Comparison of ENCODE assay signal across 8 cellular contexts in genomic region chr4:123397276-123398150, GRCh38. TPM values are rescaled to one million over a fixed set of nuclear protein-coding genes. Genes with fewer than 3 reads are reported as not detected.
A peak's percentile ranks its signal among the peaks of the same experiment; 100 is the strongest.
DNase-seq lines count a peak whose midpoint lies in the region; ATAC-seq, FAIRE-seq and TF ChIP-seq lines count a peak whose summit lies in the region.

No MANE protein-coding gene starts in this region.

- H3K27me3 ChIP-seq in iPS-15b (ENCODE audit: control insufficient read depth, insufficient read depth, low read length) = no peaks in the 10 kb centered on the region

- TF ChIP-seq CTCF in CD14-positive monocyte (IDR thresholded peaks at IDR 0.05) = no peak
- no peak for TF ChIP-seq CTCF in GM20000 (IDR thresholded peaks at IDR 0.05; ENCODE audit: extremely low read depth, missing control alignments)
- TF ChIP-seq CTCF in astrocyte of the cerebellum (IDR thresholded peaks at IDR 0.05; ENCODE audit: low read depth, low read length, missing control alignments) = no peak

- FAIRE-seq in HTR-8/SVneo (lab: Jason Lieb, UNC) = peak; percentile 38

- H3K9me3 ChIP-seq in SK-N-MC (ENCODE audit: low read depth, low read length) (no peaks in the 10 kb centered on the region), iPS-15b (ENCODE audit: control insufficient read depth, insufficient read depth, low read length) (no peaks in the 10 kb centered on the region)

- in situ Hi-C loops in astrocyte of the cerebellum (cut with HindIII; ENCODE audit: low sequenced_read_pairs) = loop anchor here (25.0 kb wide), 1 partner anchor 265 kb away; no protein-coding TSS in a partner anchor

- peak overlapping the region; percentile 91 for H3K4me3 ChIP-seq in SK-N-MC
- peak overlapping the region; percentile 73 for H3K4me3 ChIP-seq in astrocyte of the cerebellum (ENCODE audit: low read depth, low read length)
- peak overlapping the region; percentile 75 for H3K4me3 ChIP-seq in iPS-15b (ENCODE audit: low read depth, low read length)
- peak overlapping the region; percentile 65 for H3K4me3 ChIP-seq in skeletal muscle cell (ENCODE audit: low read depth, low read length)

- peak overlapping the region; percentile 49 for H3K9ac ChIP-seq in SK-N-MC (ENCODE audit: insufficient read length)
- H3K9ac ChIP-seq in iPS-15b (ENCODE audit: low read depth, low read length) = peak overlapping the region; percentile 38

- no peak overlapping the region for H3K27ac ChIP-seq in SK-N-MC

- peaks cover 33% of the 10 kb centered on the region for H3K4me1 Mint-ChIP-seq in CD14-positive monocyte

- peaks cover 0 to 12% of the 10 kb centered on the region in 2 donors for H3K36me3 Mint-ChIP-seq in CD14-positive monocyte

- H3K9me3 Mint-ChIP-seq in CD14-positive monocyte = peaks cover 0 to 17% (median 2%) of the 10 kb centered on the region in 7 donors

- intact Hi-C loops in CD14-positive monocyte (cut with micrococcal nuclease) = loop anchor here (5.0 to 10.0 kb wide), 4 partner anchors 47 to 265 kb away; no protein-coding TSS in a partner anchor

- peaks cover 4% of the 10 kb centered on the region for H3K4me1 ChIP-seq in iPS-15b (ENCODE audit: control insufficient read depth, insufficient read depth, low read length)

- H3K27me3 Mint-ChIP-seq in CD14-positive monocyte (ENCODE audit: low read depth in 3 of 3) = peaks cover 34 to 44% (median 35%) of the 10 kb centered on the region in 3 donors

- no peaks in the 10 kb centered on the region for H3K36me3 ChIP-seq in SK-N-MC (ENCODE audit: insufficient read depth, low read length)
- H3K36me3 ChIP-seq in iPS-15b (ENCODE audit: control insufficient read depth, insufficient read depth, low read length) = peaks cover 8% of the 10 kb centered on the region

- DNase-seq in CD14-positive monocyte (ENCODE audit: low spot score) = no peak
- DNase-seq in GM20000 (ENCODE audit: low spot score) = peak; percentile 40
- DNase-seq in HTR-8/SVneo (ENCODE audit: insufficient read length, low spot score) = no peak
- no peak for DNase-seq in SK-N-MC (ENCODE audit: low read depth, low spot score)
- no peak for DNase-seq in astrocyte of the cerebellum (ENCODE audit: low read depth)
- no peak for DNase-seq in skeletal muscle cell (ENCODE audit: low read depth)

- H3K4me3 Mint-ChIP-seq in CD14-positive monocyte = peak overlapping the region; percentile 91 to 97

- H3K27ac Mint-ChIP-seq in CD14-positive monocyte = peak overlapping the region in 6 of 7 donors; percentile 33 to 88 (median 78)

- no peak for ATAC-seq in GM21576 (IDR thresholded peaks at IDR 0.05; ENCODE audit: unreplicated experiment)

RNA-seq across cellular contexts. Expression of gene SPRY1, which starts 0.9 kb away (rescaled TPM):
- 1 to 10 TPM; 2.0 to 3.7 TPM for polyA plus RNA-seq in CD14-positive monocyte
